In the genomic region with DNA sequence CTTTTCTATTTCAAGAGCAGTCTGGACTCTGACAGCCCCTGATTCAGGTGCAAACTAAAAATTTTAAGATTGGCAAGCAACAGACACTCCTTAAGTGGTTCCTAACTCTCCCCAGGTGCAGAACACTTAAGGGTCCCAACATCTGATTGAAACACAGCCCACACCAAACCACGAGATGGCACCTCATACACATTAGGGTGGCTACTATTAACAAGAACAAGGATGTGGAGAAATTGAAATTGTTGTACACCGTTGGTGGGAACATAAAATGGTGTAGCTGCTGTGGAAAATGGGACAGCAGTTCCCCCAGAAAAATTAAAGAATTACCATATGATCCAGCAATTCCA, we compare ENCODE assay signal across 27 cellular contexts.
DNase-seq lines count a peak whose midpoint lies in the region; ATAC-seq and TF ChIP-seq lines count a peak whose summit lies in the region.
"Had no signal": no experiment of that assay in that cellular context is flagged by ENCODE, and none has a peak within 500 bp of the region (broad histone marks: within the 10 kb centered on the region; RNA-seq: fewer than 3 reads in every experiment).

No MANE protein-coding gene starts in this region.

- peak overlapping the region; percentile 52 for H3K4me2 ChIP-seq in OCI-LY3 (ENCODE audit: low read length)
- H3K4me2 ChIP-seq: KMS-11 had no signal

- H3K4me1 Mint-ChIP-seq in activated CD8-positive, alpha-beta T cell treated with anti-CD3 and anti-CD28 coated beads for 36 hours (ENCODE audit: low read depth) = peaks cover 6% of the 10 kb centered on the region
- H3K4me1 Mint-ChIP-seq in activated CD8-positive, alpha-beta T cell treated with anti-CD3 and anti-CD28 coated beads, Interleukin-2, amount 10 ng/mL, durations not matched to agents 7 days and 5 days (ENCODE audit: low read depth) = peaks cover 9% of the 10 kb centered on the region
- H3K4me1 Mint-ChIP-seq: activated CD4-positive, alpha-beta T cell treated with anti-CD3 and anti-CD28 coated beads for 36 hours had no signal

- peak overlapping the region; percentile 76 for H3K27ac ChIP-seq in OCI-LY3 (ENCODE audit: low read length)
- H3K27ac ChIP-seq in gastrocnemius medialis = peak overlapping the region in 3 of 4 donors; percentile 83 to 88 (median 88)
- H3K27ac ChIP-seq: gastroesophageal sphincter, KMS-11, sigmoid colon, SK-N-MC had no signal

- CTCF ChIA-PET in activated CD8-positive, alpha-beta T cell treated with anti-CD3 and anti-CD28 coated beads for 36 hours (lab: Charles Lee) = interaction anchor here (1.1 to 1.4 kb wide), 2 partner anchors 57 to 347 kb away, joined by 3 read pairs; no protein-coding TSS in a partner anchor
- CTCF ChIA-PET in activated CD8-positive, alpha-beta T cell treated with anti-CD3 and anti-CD28 coated beads, Interleukin-2, amount 10 ng/mL, durations not matched to agents 7 days and 5 days (lab: Charles Lee) = no interaction called here

- POLR2A ChIA-PET in activated CD8-positive, alpha-beta T cell treated with anti-CD3 and anti-CD28 coated beads for 36 hours (lab: Charles Lee) = no interaction called here
- POLR2A ChIA-PET in activated CD8-positive, alpha-beta T cell treated with anti-CD3 and anti-CD28 coated beads, Interleukin-2, amount 10 ng/mL, durations not matched to agents 7 days and 5 days (lab: Charles Lee) = interaction anchor here (1.0 kb wide), 1 partner anchor 24 kb away, joined by 3 read pairs; no protein-coding TSS in a partner anchor

- no peaks in the 10 kb centered on the region for H3K27me3 ChIP-seq in OCI-LY3 (ENCODE audit: low read depth, low read length)
- no peaks in the 10 kb centered on the region for H3K27me3 ChIP-seq in gastrocnemius medialis
- H3K27me3 ChIP-seq: dorsolateral prefrontal cortex, gastroesophageal sphincter, sigmoid colon had no signal

- no peaks in the 10 kb centered on the region for H3K27me3 Mint-ChIP-seq in activated CD8-positive, alpha-beta T cell treated with anti-CD3 and anti-CD28 coated beads for 36 hours
- no peaks in the 10 kb centered on the region for H3K27me3 Mint-ChIP-seq in activated CD8-positive, alpha-beta T cell treated with anti-CD3 and anti-CD28 coated beads, Interleukin-2, amount 10 ng/mL, durations not matched to agents 7 days and 5 days (ENCODE audit: low read depth)
- H3K27me3 Mint-ChIP-seq: activated CD4-positive, alpha-beta T cell treated with anti-CD3 and anti-CD28 coated beads for 36 hours; activated T-cell treated with anti-CD3 and anti-CD28 coated beads, Interleukin-2, amount 50 U/mL, for 24 hours; CD4-positive, alpha-beta memory T cell; stimulated activated naive CD8-positive, alpha-beta T cell treated with anti-CD3 and anti-CD28 coated beads, Interleukin-15, Interleukin-2, amounts not matched to agents 100 ng/mL and 50 ng/mL, for 24 hours had no signal

- no peak for TF ChIP-seq CTCF in activated CD8-positive, alpha-beta T cell treated with anti-CD3 and anti-CD28 coated beads for 36 hours (IDR thresholded peaks at IDR 0.05)
- peak; percentile 58 for TF ChIP-seq CTCF in OCI-LY3 (IDR thresholded peaks at IDR 0.05; ENCODE audit: low read depth, low read length)
- no peak for TF ChIP-seq CTCF in gastrocnemius medialis (IDR thresholded peaks at IDR 0.05 in 4 of 5, conservative IDR thresholded peaks at IDR 0.05 in 1 of 5)

- H3K4me3 ChIP-seq in OCI-LY3 (ENCODE audit: low read length) (no peak overlapping the region), gastrocnemius medialis (no peak overlapping the region)
- H3K4me3 ChIP-seq: dorsolateral prefrontal cortex, gastroesophageal sphincter, sigmoid colon, SK-N-MC had no signal

- in situ Hi-C loops in gastrocnemius medialis (cut with MboI; ENCODE audit: low sequenced_read_pairs in 4 of 4) = no loop called here

- peaks cover 28% of the 10 kb centered on the region for H3K36me3 Mint-ChIP-seq in activated CD8-positive, alpha-beta T cell treated with anti-CD3 and anti-CD28 coated beads for 36 hours (ENCODE audit: low read depth)
- peaks cover 36% of the 10 kb centered on the region for H3K36me3 Mint-ChIP-seq in activated CD8-positive, alpha-beta T cell treated with anti-CD3 and anti-CD28 coated beads, Interleukin-2, amount 10 ng/mL, durations not matched to agents 7 days and 5 days (ENCODE audit: low read depth)

- no peaks in the 10 kb centered on the region for H4K20me1 ChIP-seq in OCI-LY3 (ENCODE audit: insufficient read depth, low read length)

- H3K27ac Mint-ChIP-seq in activated CD8-positive, alpha-beta T cell treated with anti-CD3 and anti-CD28 coated beads for 36 hours = peak overlapping the region; percentile 23
- H3K27ac Mint-ChIP-seq in activated CD8-positive, alpha-beta T cell treated with anti-CD3 and anti-CD28 coated beads, Interleukin-2, amount 10 ng/mL, durations not matched to agents 7 days and 5 days = no peak overlapping the region
- H3K27ac Mint-ChIP-seq: activated CD4-positive, alpha-beta T cell treated with anti-CD3 and anti-CD28 coated beads for 36 hours; activated T-cell treated with anti-CD3 and anti-CD28 coated beads, Interleukin-2, amount 50 U/mL, for 24 hours; T-helper 1 cell treated with Interleukin-12 subunit alpha and Interleukin-12 subunit beta and Interleukin-4 antibody, amounts not matched to agents 30 μg/mL and 1 μg/mL, for 36 hours had no signal

- H3K4me3 Mint-ChIP-seq in activated CD8-positive, alpha-beta T cell treated with anti-CD3 and anti-CD28 coated beads for 36 hours = no peak overlapping the region
- no peak overlapping the region for H3K4me3 Mint-ChIP-seq in activated CD8-positive, alpha-beta T cell treated with anti-CD3 and anti-CD28 coated beads, Interleukin-2, amount 10 ng/mL, durations not matched to agents 7 days and 5 days
- H3K4me3 Mint-ChIP-seq: activated CD4-positive, alpha-beta T cell treated with anti-CD3 and anti-CD28 coated beads for 36 hours; activated T-cell treated with anti-CD3 and anti-CD28 coated beads, Interleukin-2, amount 50 U/mL, for 24 hours; CD4-positive, alpha-beta memory T cell; stimulated activated naive CD8-positive, alpha-beta T cell treated with anti-CD3 and anti-CD28 coated beads, Interleukin-15, Interleukin-2, amounts not matched to agents 100 ng/mL and 50 ng/mL, for 24 hours; T-helper 1 cell treated with Interleukin-12 subunit alpha and Interleukin-12 subunit beta and Interleukin-4 antibody, amounts not matched to agents 30 μg/mL and 1 μg/mL, for 36 hours had no signal

- H2AFZ ChIP-seq in OCI-LY3 (ENCODE audit: low read depth, low read length) = no peak overlapping the region

- peak; percentile 13 for ATAC-seq in activated CD8-positive, alpha-beta T cell treated with anti-CD3 and anti-CD28 coated beads for 36 hours
- ATAC-seq in activated CD8-positive, alpha-beta T cell treated with anti-CD3 and anti-CD28 coated beads, Interleukin-2, amount 10 ng/mL, durations not matched to agents 7 days and 5 days = no peak
- ATAC-seq in GM21447 (IDR thresholded peaks at IDR 0.05; ENCODE audit: unreplicated experiment) (peak; percentile 29), gastrocnemius medialis (no peak)
- ATAC-seq: activated CD4-positive, alpha-beta T cell treated with anti-CD3 and anti-CD28 coated beads for 36 hours; gastroesophageal sphincter; HCT116; left colon had no signal

- no peaks in the 10 kb centered on the region for H3K79me2 ChIP-seq in OCI-LY3 (ENCODE audit: low read length)

- no peaks in the 10 kb centered on the region for H3K9me3 Mint-ChIP-seq in activated CD8-positive, alpha-beta T cell treated with anti-CD3 and anti-CD28 coated beads for 36 hours
- H3K9me3 Mint-ChIP-seq in activated CD8-positive, alpha-beta T cell treated with anti-CD3 and anti-CD28 coated beads, Interleukin-2, amount 10 ng/mL, durations not matched to agents 7 days and 5 days (ENCODE audit: insufficient read depth) = no peaks in the 10 kb centered on the region
- H3K9me3 Mint-ChIP-seq: activated T-cell treated with anti-CD3 and anti-CD28 coated beads, Interleukin-2, amount 50 U/mL, for 24 hours; stimulated activated naive CD8-positive, alpha-beta T cell treated with anti-CD3 and anti-CD28 coated beads, Interleukin-15, Interleukin-2, amounts not matched to agents 100 ng/mL and 50 ng/mL, for 24 hours; T-helper 1 cell treated with Interleukin-12 subunit alpha and Interleukin-12 subunit beta and Interleukin-4 antibody, amounts not matched to agents 30 μg/mL and 1 μg/mL, for 36 hours had no signal

- intact Hi-C loops in activated CD8-positive, alpha-beta T cell treated with anti-CD3 and anti-CD28 coated beads for 36 hours (cut with micrococcal nuclease) = no loop called here
- intact Hi-C loops in gastrocnemius medialis (cut with DNase I; ENCODE audit: low total_unique reads) = no loop called here

- H3K9me3 ChIP-seq in OCI-LY3 (ENCODE audit: insufficient read depth, low read length) (no peaks in the 10 kb centered on the region), gastrocnemius medialis (no peaks in the 10 kb centered on the region)
- H3K9me3 ChIP-seq: gastroesophageal sphincter, sigmoid colon had no signal

- H3K4me1 ChIP-seq in OCI-LY3 (ENCODE audit: low read length) (peaks cover 28% of the 10 kb centered on the region), gastrocnemius medialis (peaks cover 16 to 31% of the 10 kb centered on the region in 2 donors)

- no peak for DNase-seq in activated CD8-positive, alpha-beta T cell treated with anti-CD3 and anti-CD28 coated beads for 36 hours
- DNase-seq in activated CD8-positive, alpha-beta T cell treated with anti-CD3 and anti-CD28 coated beads, Interleukin-2, amount 10 ng/mL, durations not matched to agents 7 days and 5 days = no peak
- DNase-seq in gastrocnemius medialis (no peak), DMS53 (lab: John Stamatoyannopoulos, UW) (no peak), EL (no peak)
- no peak for DNase-seq in stimulated activated CD4-positive, alpha-beta T cell treated with anti-CD3 and anti-CD28 coated beads, Interleukin-4, amount 100 ng/mL, for 1 hour
- DNase-seq: 8988T; activated CD4-positive, alpha-beta T cell treated with anti-CD3 and anti-CD28 coated beads for 36 hours; activated CD8-positive, alpha-beta memory T cell treated with anti-CD3 and anti-CD28 coated beads for 24 hours; activated gamma-delta T cell; activated T-cell treated with anti-CD3 and anti-CD28 coated beads, Interleukin-2, amount 50 U/mL, for 24 hours; CD4-positive, alpha-beta memory T cell; GF-D8; hippocampal formation; NCI-H1417 treated with DMSO at 0.1 percent for 48 hours; NCI-H446 treated with DMSO at 0.1 percent for 48 hours had no signal

- H3K36me3 ChIP-seq in OCI-LY3 (replicated peaks; ENCODE audit: low read depth, low read length) = peaks cover 36% of the 10 kb centered on the region
- peaks cover 0 to 26% of the 10 kb centered on the region in 2 donors for H3K36me3 ChIP-seq in gastrocnemius medialis

- no peak for TF ChIP-seq POLR2A in gastrocnemius medialis (IDR thresholded peaks at IDR 0.05)

- H3K9ac ChIP-seq in OCI-LY3 (ENCODE audit: low read length) = peak overlapping the region; percentile 29; the same call in 1 of the 2 replicates
- H3K9ac ChIP-seq: KMS-11 had no signal

Comparison
In these comparisons a context has a peak if more than half of its experiments do, and no peak if none do; other contexts are left out.
1. ATAC-seq: peak in activated CD8-positive, alpha-beta T cell treated with anti-CD3 and anti-CD28 coated beads for 36 hours (single experiment) and GM21447 (single experiment); none in activated CD8-positive, alpha-beta T cell treated with anti-CD3 and anti-CD28 coated beads, Interleukin-2, amount 10 ng/mL, durations not matched to agents 7 days and 5 days (single experiment) and gastrocnemius medialis (0 of 2).